Comparison of ENCODE assay signal across 7 cellular contexts in the genomic region with DNA sequence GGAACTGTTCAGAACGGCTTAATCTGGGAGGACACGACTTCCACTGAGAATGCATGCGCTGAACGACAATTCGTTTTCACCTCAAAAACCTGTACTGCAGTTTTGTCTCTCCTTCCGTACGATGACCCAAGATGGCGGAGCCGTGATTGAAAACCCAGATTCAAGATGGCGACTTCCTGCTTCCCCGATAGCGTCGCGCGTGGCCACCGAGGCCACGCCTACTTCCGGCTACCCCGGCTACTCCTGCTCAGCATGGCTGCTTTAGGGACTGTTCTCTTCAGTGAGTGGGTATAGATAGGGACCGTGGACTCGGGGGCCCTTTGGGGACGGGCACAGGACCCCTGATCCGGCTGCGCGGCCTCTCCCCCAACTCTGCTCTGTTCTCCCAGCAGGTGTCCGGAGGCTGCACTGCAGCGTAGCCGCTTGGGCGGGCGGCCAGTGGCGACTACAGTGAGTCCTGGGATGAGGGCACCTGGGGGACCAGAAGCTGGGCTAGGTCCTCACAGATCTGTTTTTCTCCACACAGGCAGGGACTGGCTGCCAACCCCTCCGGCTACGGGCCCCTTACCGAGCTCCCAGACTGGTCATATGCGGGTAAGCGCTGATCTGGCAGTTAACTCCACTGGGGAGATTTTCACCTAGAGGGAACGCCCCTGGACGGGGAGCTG. TPM values are rescaled to one million over a fixed set of nuclear protein-coding genes. Genes with fewer than 3 reads are reported as not detected.
DNase-seq lines count a peak whose midpoint lies in the region; ATAC-seq, FAIRE-seq and TF ChIP-seq lines count a peak whose summit lies in the region.

TSS of gene MRPL52 (plus strand) at position 227 of the 668 bp plus-strand sequence. CDS start at position 253, 26 bp downstream.

- DNase-seq in GM18507 (ENCODE audit: extremely low spot score, insufficient read length, low read depth): peak; percentile 85
- DNase-seq in NCI-H2029 treated with DMSO at 0.1 percent for 48 hours (lab: John Stamatoyannopoulos, UW): peak; percentile 100
- peak; percentile 71 for DNase-seq in T1000 (lab: John Stamatoyannopoulos, UW)
- DNase-seq in astrocyte of the hippocampus (ENCODE audit: low read depth, low spot score): peak; percentile 96
- DNase-seq in hypothalamus (lab: John Stamatoyannopoulos, UW): peak in 50 of 51 donors; percentile 43 to 93 (median 80)
- DNase-seq in sigmoid colon: peak; percentile 94

- intact Hi-C loops in sigmoid colon (cut with DNase I): no loop called here

- no peak for TF ChIP-seq POLR2A in sigmoid colon (IDR thresholded peaks at IDR 0.05)

- H3K27me3 ChIP-seq in sigmoid colon: no peaks in the 10 kb centered on the region

- no peak for TF ChIP-seq CTCF in sigmoid colon (IDR thresholded peaks at IDR 0.05)

- H3K9me3 ChIP-seq in sigmoid colon: no peaks in the 10 kb centered on the region

- peak; percentile 77 for ATAC-seq in HG02973 (IDR thresholded peaks at IDR 0.05; ENCODE audit: unreplicated experiment)

- WGBS in sigmoid colon, 2 donors: 0% methylated on average over 38 of the region's 38 CpGs

- peak within 1 kb of the TSS; percentile 64 to 80 (median 74) for H3K4me3 ChIP-seq in sigmoid colon

- H3K27ac ChIP-seq in sigmoid colon: peak within 1 kb of the TSS; percentile 77 to 86 (median 80)

- peaks cover 0 to 14% (median 12%) of the 10 kb centered on the region in 4 donors for H3K4me1 ChIP-seq in sigmoid colon

- TF ChIP-seq EP300 in sigmoid colon (IDR thresholded peaks at IDR 0.05): no peak

- H3K36me3 ChIP-seq in sigmoid colon: peaks cover 0 to 17% (median 7%) of the 10 kb centered on the region in 4 donors

- peak; percentile 93 for FAIRE-seq in GM18507 (lab: Jason Lieb, UNC)

RNA-seq across cellular contexts. Expression of gene MRPL52, which starts in this region (rescaled TPM):
- total RNA-seq in sigmoid colon: 100 to 1,000 TPM in 1 of 4 donors, 10 to 100 TPM in 3; 54.6 to 333 (median 58.3) TPM
- 100 to 1,000 TPM in 2 of 3 donors, 10 to 100 TPM in 1; 64.3 to 117 (median 105) TPM for polyA plus RNA-seq in sigmoid colon

Comparison
In these comparisons a context has a peak if more than half of its experiments do, and no peak if none do; other contexts are left out.
1. Peak in every context shown above with its lines: DNase-seq, ATAC-seq, H3K4me3 ChIP-seq and H3K27ac ChIP-seq.